8 cellular contexts compared by ENCODE assay signal in genomic region chr5:43602818-43603534, GRCh38. TPM values are rescaled to one million over a fixed set of nuclear protein-coding genes. Genes with fewer than 3 reads are reported as not detected.
DNase-seq lines count a peak whose midpoint lies in the region; TF ChIP-seq lines count a peak whose summit lies in the region.

TSS of gene NNT (plus strand) at chr5:43603180. CDS start at chr5:43609196, 6,016 bp downstream.

- intact Hi-C loops in T-helper 1 cell treated with Interleukin-12 subunit alpha and Interleukin-12 subunit beta and Interleukin-4 antibody, amounts not matched to agents 30 ng/mL and 1 ng/mL, for 36 hours (cut with micrococcal nuclease) = loop anchor here (1.0 to 5.0 kb wide), 12 partner anchors 28 to 1699 kb away; partner anchors contain the start of genes HMGCS1, MRPS30, RIMOC1 and TMEM267
- intact Hi-C loops in vagina (cut with DNase I) = no loop called here

- H3K27ac ChIP-seq in right atrium auricular region (peak within 1 kb of the TSS; percentile 97), vagina (peak within 1 kb of the TSS; percentile 91)

- H3K4me3 ChIP-seq in HFF-Myc (replicated peaks; ENCODE audit: low read depth, low read length) (peak within 1 kb of the TSS; percentile 70), right atrium auricular region (peak within 1 kb of the TSS; percentile 81 to 92), vagina (peak within 1 kb of the TSS; percentile 58 to 93)

- H3K9me3 ChIP-seq in right atrium auricular region (no peaks in the 10 kb centered on the region), vagina (no peaks in the 10 kb centered on the region)

- DNase-seq in GM10266 (ENCODE audit: extremely low spot score) (peak; percentile 83), HFF-Myc (ENCODE audit: extremely low read depth, low read depth) (no peak), NAMALWA (ENCODE audit: low spot score) (peak; percentile 77), amniotic epithelial cell (ENCODE audit: low read depth) (peak; percentile 35), right atrium auricular region (ENCODE audit: low spot score) (peak; percentile 69), putamen (ENCODE audit: low spot score) (peak; percentile 73), vagina (ENCODE audit: extremely low spot score in 2 of 2) (no peak)

- H3K4me1 ChIP-seq in right atrium auricular region (peaks cover 0 to 28% of the 10 kb centered on the region in 2 donors), vagina (peaks cover 29% of the 10 kb centered on the region)

- peak in 1 of 2 donors; percentile 18 for TF ChIP-seq POLR2A in vagina (IDR thresholded peaks at IDR 0.05)

- H3K27me3 ChIP-seq in right atrium auricular region = no peaks in the 10 kb centered on the region
- H3K27me3 ChIP-seq in vagina = no peaks in the 10 kb centered on the region

- TF ChIP-seq CTCF in GM10266 (IDR thresholded peaks at IDR 0.05; ENCODE audit: control insufficient read depth, insufficient read depth, low read depth, missing control alignments) (no peak), HFF-Myc (IDR thresholded peaks at IDR 0.05; ENCODE audit: low read depth, low read length, missing control alignments) (no peak), right atrium auricular region (IDR thresholded peaks at IDR 0.05) (peak in 1 of 2 donors; percentile 13), vagina (IDR thresholded peaks at IDR 0.05) (no peak)

- H3K36me3 ChIP-seq in right atrium auricular region = no peaks in the 10 kb centered on the region
- no peaks in the 10 kb centered on the region for H3K36me3 ChIP-seq in vagina

RNA-seq across cellular contexts. Expression of gene NNT, which starts in this region (rescaled TPM):
- 63.8 and 67.9 TPM in 2 replicates for total RNA-seq in T-helper 1 cell treated with Interleukin-12 subunit alpha and Interleukin-12 subunit beta and Interleukin-4 antibody, amounts not matched to agents 30 ng/mL and 1 ng/mL, for 36 hours
- total RNA-seq in right atrium auricular region = 100 to 1,000 TPM; 109 to 328 TPM
- total RNA-seq in vagina = 40.3 TPM

Comparison
In these comparisons a context has a peak if more than half of its experiments do, and no peak if none do; other contexts are left out.
1. DNase-seq: peak in GM10266 (single experiment), NAMALWA (single experiment), amniotic epithelial cell (single experiment), right atrium auricular region (single experiment) and putamen (single experiment); none in HFF-Myc (single experiment) and vagina (0 of 2).
2. Peak in every context shown above with its lines, with median percentiles within 50 percentile points of each other: H3K4me3 ChIP-seq.